Comparison of ENCODE assay signal across 10 cellular contexts in the genomic region with DNA sequence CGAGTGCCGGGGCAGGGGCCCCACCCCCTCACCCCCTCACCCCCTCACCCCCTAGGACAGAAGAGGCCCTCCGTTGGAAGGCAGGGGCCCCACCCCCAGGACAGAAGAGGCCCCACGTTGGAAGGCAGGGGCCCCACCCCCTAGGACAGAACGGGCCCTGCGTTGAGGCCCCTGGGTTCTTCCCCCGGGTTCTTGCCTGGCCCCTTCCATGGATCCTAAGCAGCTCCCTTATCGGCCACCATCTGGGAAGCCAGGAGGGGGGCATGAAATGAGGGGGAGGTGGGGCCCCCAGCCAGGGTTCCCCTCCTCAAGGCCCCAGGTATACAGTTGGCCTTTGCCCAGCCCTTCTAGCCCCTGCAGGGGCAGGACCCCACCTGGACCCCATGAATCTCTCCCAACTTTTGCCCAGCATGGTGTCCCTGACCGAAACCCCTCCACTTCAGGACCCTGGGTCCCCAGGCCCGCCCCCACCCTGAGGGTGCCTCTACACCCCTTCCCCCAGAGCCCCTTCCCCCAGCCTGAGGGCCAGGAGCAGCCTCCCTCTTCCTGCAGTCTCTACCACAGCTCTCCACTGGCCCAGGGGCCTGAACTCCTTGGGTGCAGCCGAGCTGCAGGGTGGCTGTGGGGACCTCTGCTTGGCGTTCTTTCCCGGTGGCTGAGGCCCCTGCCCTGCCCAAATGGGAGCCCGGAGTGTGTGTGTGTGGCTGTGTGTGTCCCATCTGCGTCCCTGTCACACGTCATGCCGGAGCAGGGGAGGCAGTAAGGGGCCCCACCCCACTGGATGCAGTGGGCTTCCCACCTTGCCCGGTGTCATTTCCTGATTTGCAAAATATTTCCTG. TPM values are rescaled to one million over a fixed set of nuclear protein-coding genes. Genes with fewer than 3 reads are reported as not detected.
DNase-seq lines count a peak whose midpoint lies in the region; ATAC-seq and TF ChIP-seq lines count a peak whose summit lies in the region.
"Had no signal": no experiment of that assay in that cellular context is flagged by ENCODE, and none has a peak within 500 bp of the region (broad histone marks: within the 10 kb centered on the region; RNA-seq: fewer than 3 reads in every experiment).

No MANE protein-coding gene starts in this region.

- H3K27me3 Mint-ChIP-seq in endothelial cell (ENCODE audit: unreplicated experiment), result peaks cover 12% of the 10 kb centered on the region

- H3K27ac ChIP-seq in IMR-90 (ENCODE audit: insufficient read depth, low read length) (no peak overlapping the region), thymus (ENCODE audit: low read depth) (peak overlapping the region; percentile 55)

- no peak for TF ChIP-seq POLR2A in IMR-90 (IDR thresholded peaks at IDR 0.05; ENCODE audit: low read depth, low read length)

- H3K14ac ChIP-seq in IMR-90 (replicated peaks; ENCODE audit: low read depth, low read length), result no peak overlapping the region

- H2BK15ac ChIP-seq in IMR-90 (ENCODE audit: low read depth, low read length), result no peak overlapping the region

- H3K79me1 ChIP-seq in IMR-90 (ENCODE audit: low read depth in 1 of 2, low read length in 2 of 2), result 0 out of 4 replicates have a peak, but pooled peaks cover 0 to under 1% of the 10 kb centered on the region in 2 experiments

- no peak overlapping the region for H4K91ac ChIP-seq in IMR-90 (ENCODE audit: insufficient read depth, low read depth, low read length)

- no peak overlapping the region for H3K4me3 ChIP-seq in IMR-90 (ENCODE audit: insufficient read depth, low read depth, low read length)
- no peak overlapping the region for H3K4me3 ChIP-seq in mucosa of descending colon
- no peak overlapping the region for H3K4me3 ChIP-seq in thymus (ENCODE audit: low read length)

- H3K4me1 Mint-ChIP-seq in endothelial cell (ENCODE audit: unreplicated experiment), result peaks cover 26% of the 10 kb centered on the region
- H3K4me1 Mint-ChIP-seq: central memory CD8-positive, alpha-beta T cell had no signal

- TF ChIP-seq CTCF in IMR-90 (conservative IDR thresholded peaks at IDR 0.05; ENCODE audit: low read depth, low read length) (no peak), endothelial cell (IDR thresholded peaks at IDR 0.05; ENCODE audit: unreplicated experiment) (no peak), mucosa of descending colon (IDR thresholded peaks at IDR 0.05) (no peak)

- H3K27me3 ChIP-seq in IMR-90 (ENCODE audit: control insufficient read depth, insufficient read depth, low read length), result no peaks in the 10 kb centered on the region
- H3K27me3 ChIP-seq in thymus (ENCODE audit: control insufficient read depth, insufficient read depth), result peaks cover 24% of the 10 kb centered on the region

- in situ Hi-C loops in IMR-90 (cut with MboI; ENCODE audit: low sequenced_read_pairs), result no loop called here

- H3K36me3 Mint-ChIP-seq in endothelial cell (ENCODE audit: low read depth, unreplicated experiment), result peaks cover 4% of the 10 kb centered on the region

- TF ChIP-seq RAD21 in IMR-90 (IDR thresholded peaks at IDR 0.05; ENCODE audit: low read length), result no peak

- H3K4me1 ChIP-seq in IMR-90 (ENCODE audit: control insufficient read depth, insufficient read depth, low read length) (peaks cover 25% of the 10 kb centered on the region), mucosa of descending colon (ENCODE audit: low read depth) (peaks cover 51% of the 10 kb centered on the region), thymus (ENCODE audit: control insufficient read depth, insufficient read depth, low read length) (peaks cover 18% of the 10 kb centered on the region)

- no peak overlapping the region for H3K4ac ChIP-seq in IMR-90 (ENCODE audit: low read depth, low read length)

- H2AK9ac ChIP-seq in IMR-90 (replicated peaks; ENCODE audit: low read depth, low read length, poor library complexity), result no peak overlapping the region

- ATAC-seq in IMR-90 (ENCODE audit: low read depth), result no peak
- ATAC-seq in mucosa of descending colon, result peak; percentile 27

- 60% methylated on average over 3 of the region's 18 CpGs; no CpG with 5 or more reads in 1 of the 2 experiments for WGBS in IMR-90 (ENCODE audit: extremely low coverage in 2 of 2, insufficient read length in 1 of 2), 2 experiments
- 83% methylated on average over 18 of the region's 18 CpGs for WGBS in thymus

- no peak overlapping the region for H2BK120ac ChIP-seq in IMR-90 (ENCODE audit: low read depth, low read length)

- H3K23ac ChIP-seq in IMR-90 (ENCODE audit: low read depth, low read length), result no peak overlapping the region

- dilution Hi-C loops in IMR-90 (cut with HindIII; ENCODE audit: low sequenced_read_pairs, unreplicated experiment), result no loop called here

- H3K9me3 Mint-ChIP-seq in endothelial cell (ENCODE audit: unreplicated experiment), result no peaks in the 10 kb centered on the region
- H3K9me3 Mint-ChIP-seq: central memory CD8-positive, alpha-beta T cell had no signal

- H4K5ac ChIP-seq in IMR-90 (ENCODE audit: low read depth, low read length), result 0 out of 2 replicates have a peak overlapping the region, but pooled peaks have one; percentile 39

- H3K9me1 ChIP-seq in IMR-90 (ENCODE audit: insufficient read depth, low read length), result 0 out of 2 replicates have a peak, but pooled peaks cover 5% of the 10 kb centered on the region

- peak overlapping the region; percentile 38 for H3K27ac Mint-ChIP-seq in endothelial cell (ENCODE audit: unreplicated experiment)

- POLR2A ChIA-PET in IMR-90 (lab: Charles Lee; ENCODE audit: unreplicated experiment), result no interaction called here

- CTCF ChIA-PET in IMR-90 (lab: Yijun Ruan, JAX), result no interaction called here

- H4K8ac ChIP-seq in IMR-90 (ENCODE audit: low read depth in 2 of 2, low read length in 2 of 2), result peak overlapping the region; percentile 60 to 86; a peak in 2 of 4 replicates

- H2AK5ac ChIP-seq in IMR-90 (ENCODE audit: low read depth, low read length), result no peak overlapping the region; the same call in 1 of the 2 replicates

- no peak overlapping the region for H2BK20ac ChIP-seq in IMR-90 (ENCODE audit: low read depth, low read length)

- H3K4me3 Mint-ChIP-seq in endothelial cell (ENCODE audit: unreplicated experiment), result no peak overlapping the region
- H3K4me3 Mint-ChIP-seq: central memory CD8-positive, alpha-beta T cell had no signal

- H3K36me3 ChIP-seq in IMR-90 (ENCODE audit: control insufficient read depth, insufficient read depth, low read length) (no peaks in the 10 kb centered on the region), mucosa of descending colon (ENCODE audit: low read depth) (no peaks in the 10 kb centered on the region), thymus (ENCODE audit: control insufficient read depth, insufficient read depth) (no peaks in the 10 kb centered on the region)

- no peak overlapping the region for H3K4me2 ChIP-seq in IMR-90 (ENCODE audit: low read depth, low read length)

- no peak for DNase-seq in IMR-90
- DNase-seq in endothelial cell (ENCODE audit: low spot score), result no peak
- DNase-seq in mucosa of descending colon, result peak in 2 of 3 donors; percentile 42 to 62
- no peak for DNase-seq in NCI-H1930 (lab: John Stamatoyannopoulos, UW)
- no peak for DNase-seq in SK-N-DZ (ENCODE audit: low spot score)
- no peak for DNase-seq in putamen (ENCODE audit: low spot score)
- DNase-seq in SIG-M5 treated with dmso at 0.1 percent for 504 hours (lab: John Stamatoyannopoulos, UW; ENCODE audit: unreplicated experiment), result no peak
- DNase-seq: NCI-H187 treated with DMSO at 0.1 percent for 48 hours had no signal

- H3K56ac ChIP-seq in IMR-90 (ENCODE audit: extremely low read depth, insufficient read depth, low read length), result no peak overlapping the region

- BruUV-seq in IMR-90 (replicated peaks; lab: Mats Ljungman, UMichigan), result no TSS peak

- intact Hi-C loops in IMR-90 (cut with micrococcal nuclease) (no loop called here), mucosa of descending colon (cut with DNase I, micrococcal nuclease) (no loop called here)

- no peaks in the 10 kb centered on the region for H4K20me1 ChIP-seq in IMR-90 (ENCODE audit: insufficient read depth, low read length)

- H3K18ac ChIP-seq in IMR-90 (ENCODE audit: low read depth, low read length), result no peak overlapping the region

- no peaks in the 10 kb centered on the region for H3K9me3 ChIP-seq in IMR-90 (ENCODE audit: control insufficient read depth, insufficient read depth, low read length)
- no peaks in the 10 kb centered on the region for H3K9me3 ChIP-seq in mucosa of descending colon
- H3K9me3 ChIP-seq in thymus (ENCODE audit: control insufficient read depth), result peaks cover 1% of the 10 kb centered on the region

- H3K9ac ChIP-seq in IMR-90 (ENCODE audit: low read depth, low read length), result no peak overlapping the region

- H2BK5ac ChIP-seq in IMR-90 (ENCODE audit: low read depth, low read length, poor library complexity, severe bottlenecking), result peak overlapping the region; percentile 23

- H2AFZ ChIP-seq in IMR-90 (replicated peaks; ENCODE audit: low read length, poor library complexity), result peak overlapping the region; percentile 82

RNA-seq across cellular contexts. Expression of gene VWA1, which starts 4.3 kb away (rescaled TPM):
- total RNA-seq in IMR-90 (2012; rRNA removed) (0.83 and 1.1 TPM in 2 replicates), endothelial cell (ENCODE audit: unreplicated experiment) (34.2 TPM), mucosa of descending colon (10 to 100 TPM; 38.5 to 89.4 (median 74.3) TPM)
- polyA plus RNA-seq in IMR-90 (2012; rRNA removed) (6.1 and 9.2 TPM in 2 replicates), thymus (16.8 TPM)
- polyA plus RNA-seq in IMR-90 (2012; cell fraction: cytosol; rRNA removed), result 6.9 and 16.6 TPM in 2 replicates
- polyA plus RNA-seq in IMR-90 (2012; cell fraction: nucleus; rRNA removed; ENCODE audit: low replicate concordance), result 5.7 and 10.7 TPM in 2 replicates
- polyA plus RNA-seq in SK-N-DZ (2014; cell fraction: cytosol; rRNA removed), result 0.06 and 1.5 TPM in 2 replicates
- 0.27 and 2.0 TPM in 2 replicates for polyA plus RNA-seq in SK-N-DZ (2014; cell fraction: nucleus; rRNA removed)

RNA-seq across cellular contexts. Expression of gene ANKRD65, which starts 10.1 kb away (rescaled TPM):
- under 0.01 TPM in 1 of 2 replicates, not detected in the other for total RNA-seq in IMR-90 (2012; rRNA removed)
- polyA plus RNA-seq in IMR-90 (2012; rRNA removed), result 0.09 and 0.11 TPM in 2 replicates
- polyA plus RNA-seq in IMR-90 (2012; cell fraction: cytosol; rRNA removed), result 0.03 and 0.10 TPM in 2 replicates
- 0.17 and 0.24 TPM in 2 replicates for polyA plus RNA-seq in IMR-90 (2012; cell fraction: nucleus; rRNA removed; ENCODE audit: low replicate concordance)
- total RNA-seq in endothelial cell (ENCODE audit: unreplicated experiment), result 0.31 TPM
- total RNA-seq in mucosa of descending colon, result 10 to 100 TPM in 1 of 3 donors, 1 to 10 TPM in 1, under 1 TPM in 1; 0.81 to 11.3 (median 1.9) TPM
- 16.0 TPM for polyA plus RNA-seq in thymus
- polyA plus RNA-seq in SK-N-DZ (2014; cell fraction: cytosol; rRNA removed), result 0.81 TPM in 1 of 2 replicates, not detected in the other
- 0.90 and 0.97 TPM in 2 replicates for polyA plus RNA-seq in SK-N-DZ (2014; cell fraction: nucleus; rRNA removed)

RNA-seq across cellular contexts. Expression of gene ATAD3C, which starts 18.3 kb away (rescaled TPM):
- total RNA-seq in IMR-90 (2012; rRNA removed), result not detected in 2 replicates
- polyA plus RNA-seq in IMR-90 (2012; rRNA removed), result not detected in 2 replicates
- not detected in 2 replicates for polyA plus RNA-seq in IMR-90 (2012; cell fraction: cytosol; rRNA removed)
- 0.16 and 0.21 TPM in 2 replicates for polyA plus RNA-seq in IMR-90 (2012; cell fraction: nucleus; rRNA removed; ENCODE audit: low replicate concordance)
- 2.9 TPM for total RNA-seq in endothelial cell (ENCODE audit: unreplicated experiment)
- 1 to 10 TPM in 1 of 3 donors, under 1 TPM in 2; 0.35 to 1.4 (median 0.55) TPM for total RNA-seq in mucosa of descending colon
- 2.8 TPM for polyA plus RNA-seq in thymus
- polyA plus RNA-seq in SK-N-DZ (2014; cell fraction: cytosol; rRNA removed), result 0.06 TPM in 1 of 2 replicates, not detected in the other
- polyA plus RNA-seq in SK-N-DZ (2014; cell fraction: nucleus; rRNA removed), result not detected in 2 replicates

RNA-seq across cellular contexts. Expression of gene MRPL20, which starts 24.1 kb away (rescaled TPM):
- total RNA-seq in IMR-90 (2012; rRNA removed) (141 and 149 TPM in 2 replicates), endothelial cell (ENCODE audit: unreplicated experiment) (95.0 TPM), mucosa of descending colon (100 to 1,000 TPM in 2 of 3 donors, 10 to 100 TPM in 1; 75.7 to 106 (median 105) TPM)
- polyA plus RNA-seq in IMR-90 (2012; rRNA removed) (157 and 172 TPM in 2 replicates), thymus (140 TPM)
- polyA plus RNA-seq in IMR-90 (2012; cell fraction: cytosol; rRNA removed), result 121 and 215 TPM in 2 replicates
- polyA plus RNA-seq in IMR-90 (2012; cell fraction: nucleus; rRNA removed; ENCODE audit: low replicate concordance), result 86.1 and 87.0 TPM in 2 replicates
- polyA plus RNA-seq in SK-N-DZ (2014; cell fraction: cytosol; rRNA removed), result 122 and 124 TPM in 2 replicates
- polyA plus RNA-seq in SK-N-DZ (2014; cell fraction: nucleus; rRNA removed), result 65.7 and 70.6 TPM in 2 replicates

RNA-seq across cellular contexts. Expression of gene CCNL2, which starts 32.1 kb away (rescaled TPM):
- total RNA-seq in IMR-90 (2012; rRNA removed) (53.9 and 61.1 TPM in 2 replicates), endothelial cell (ENCODE audit: unreplicated experiment) (266 TPM), mucosa of descending colon (100 to 1,000 TPM; 123 to 172 (median 151) TPM)
- polyA plus RNA-seq in IMR-90 (2012; rRNA removed) (209 and 239 TPM in 2 replicates), thymus (340 TPM)
- 37.1 and 43.3 TPM in 2 replicates for polyA plus RNA-seq in IMR-90 (2012; cell fraction: cytosol; rRNA removed)
- polyA plus RNA-seq in IMR-90 (2012; cell fraction: nucleus; rRNA removed; ENCODE audit: low replicate concordance), result 2,162 and 3,411 TPM in 2 replicates
- polyA plus RNA-seq in SK-N-DZ (2014; cell fraction: cytosol; rRNA removed), result 114 and 186 TPM in 2 replicates
- polyA plus RNA-seq in SK-N-DZ (2014; cell fraction: nucleus; rRNA removed), result 1,610 and 2,471 TPM in 2 replicates

Comparison
In these comparisons a context has a peak if more than half of its experiments do, and no peak if none do; other contexts are left out.
1. DNase-seq: peak in mucosa of descending colon (2 of 3); none in IMR-90 (single experiment), endothelial cell (single experiment), NCI-H1930 (0 of 2), SK-N-DZ (single experiment), putamen (single experiment) and SIG-M5 treated with dmso at 0.1 percent for 504 hours (single experiment).
2. RNA of gene VWA1, which starts 4.3 kb away (total RNA-seq): 38.5 to 89.4 TPM in mucosa of descending colon and 34.2 TPM in endothelial cell (single experiment); 0.83 to 1.1 TPM in IMR-90; every median in the first group is over 10 times any median in the second.